ENCODE assay signal across 8 cellular contexts in the genomic region with DNA sequence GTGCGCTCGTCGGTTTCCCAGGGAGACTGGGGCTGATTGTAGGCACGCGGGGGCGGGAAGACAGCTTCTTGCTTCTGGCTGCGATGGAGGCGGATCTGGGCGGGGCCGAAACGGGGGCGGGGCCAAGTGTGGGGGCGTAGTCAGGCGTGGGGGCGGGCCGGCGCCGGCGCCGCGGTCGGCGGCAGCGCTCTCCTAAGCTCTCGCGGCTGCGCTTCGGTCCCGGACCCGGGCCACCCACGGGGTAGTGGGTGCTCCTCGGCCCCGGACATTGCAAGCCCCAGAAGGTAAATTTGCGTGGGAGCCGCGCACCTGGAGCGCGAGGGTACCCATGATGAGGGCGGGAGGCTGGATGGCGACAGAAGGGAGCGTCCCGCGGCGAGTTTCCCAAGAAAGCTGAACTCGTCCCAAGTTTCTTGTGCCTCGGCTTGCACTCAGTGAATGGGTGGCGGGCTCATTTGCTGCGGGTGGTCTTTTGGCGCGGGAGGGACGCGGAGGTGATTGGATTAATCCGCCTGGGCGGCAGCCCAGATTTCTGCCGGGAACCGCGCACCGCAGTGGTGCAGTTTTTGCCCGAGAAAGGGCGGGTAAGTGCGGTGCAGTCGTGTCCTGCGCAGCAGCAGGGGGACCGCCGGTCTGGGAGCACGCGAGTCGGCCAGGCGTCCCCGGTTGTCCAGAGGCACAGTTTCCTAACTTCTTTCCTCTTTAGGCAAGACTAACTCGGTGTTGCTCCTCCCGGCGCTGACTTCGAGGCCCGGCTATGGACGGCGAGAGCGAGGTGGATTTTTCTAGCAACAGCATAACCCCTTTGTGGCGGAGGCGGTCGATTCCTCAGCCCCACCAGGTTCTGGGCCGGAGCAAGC. TPM values are rescaled to one million over a fixed set of nuclear protein-coding genes. Genes with fewer than 3 reads are reported as not detected.
DNase-seq lines count a peak whose midpoint lies in the region; ATAC-seq, FAIRE-seq and TF ChIP-seq lines count a peak whose summit lies in the region.

A gene with protein sequence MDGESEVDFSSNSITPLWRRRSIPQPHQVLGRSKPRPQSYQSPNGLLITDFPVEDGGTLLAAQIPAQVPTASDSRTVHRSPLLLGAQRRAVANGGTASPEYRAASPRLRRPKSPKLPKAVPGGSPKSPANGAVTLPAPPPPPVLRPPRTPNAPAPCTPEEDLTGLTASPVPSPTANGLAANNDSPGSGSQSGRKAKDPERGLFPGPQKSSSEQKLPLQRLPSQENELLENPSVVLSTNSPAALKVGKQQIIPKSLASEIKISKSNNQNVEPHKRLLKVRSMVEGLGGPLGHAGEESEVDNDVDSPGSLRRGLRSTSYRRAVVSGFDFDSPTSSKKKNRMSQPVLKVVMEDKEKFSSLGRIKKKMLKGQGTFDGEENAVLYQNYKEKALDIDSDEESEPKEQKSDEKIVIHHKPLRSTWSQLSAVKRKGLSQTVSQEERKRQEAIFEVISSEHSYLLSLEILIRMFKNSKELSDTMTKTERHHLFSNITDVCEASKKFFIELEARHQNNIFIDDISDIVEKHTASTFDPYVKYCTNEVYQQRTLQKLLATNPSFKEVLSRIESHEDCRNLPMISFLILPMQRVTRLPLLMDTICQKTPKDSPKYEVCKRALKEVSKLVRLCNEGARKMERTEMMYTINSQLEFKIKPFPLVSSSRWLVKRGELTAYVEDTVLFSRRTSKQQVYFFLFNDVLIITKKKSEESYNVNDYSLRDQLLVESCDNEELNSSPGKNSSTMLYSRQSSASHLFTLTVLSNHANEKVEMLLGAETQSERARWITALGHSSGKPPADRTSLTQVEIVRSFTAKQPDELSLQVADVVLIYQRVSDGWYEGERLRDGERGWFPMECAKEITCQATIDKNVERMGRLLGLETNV (plus strand): TSS at position 155 of the 860 bp plus-strand sequence. CDS start 603 bp downstream, at position 758.

- peak within 1 kb of the TSS; percentile 72 for H3K27ac Mint-ChIP-seq in WTC11

- H3K4me3 ChIP-seq in bronchial epithelial cell (ENCODE audit: low read depth, low read length) = peak within 1 kb of the TSS; percentile 88

- H3K4me1 Mint-ChIP-seq in WTC11 = peaks cover 31% of the 10 kb centered on the region

- ATAC-seq in HG02571 (IDR thresholded peaks at IDR 0.05; ENCODE audit: unreplicated experiment) (peak; percentile 51), WTC11 (peak; percentile 82), GM18861 (IDR thresholded peaks at IDR 0.05; ENCODE audit: unreplicated experiment) (no peak)

- no peaks in the 10 kb centered on the region for H3K36me3 ChIP-seq in bronchial epithelial cell (ENCODE audit: control insufficient read depth, insufficient read depth, low read length)

- FAIRE-seq in bronchial epithelial cell (lab: Jason Lieb, UNC) = no peak

- DNase-seq in G401 (ENCODE audit: low spot score) = peak; percentile 33
- DNase-seq in NCI-H146 treated with DMSO at 0.1 percent for 48 hours (lab: John Stamatoyannopoulos, UW; ENCODE audit: unreplicated experiment) = peak; percentile 88
- DNase-seq in WTC11 (ENCODE audit: low spot score) = peak; percentile 93
- peak; percentile 68 for DNase-seq in bronchial epithelial cell (ENCODE audit: low read depth)
- DNase-seq in islet precursor cell = peak; percentile 96
- peak; percentile 51 to 77 for DNase-seq in stimulated activated CD4-positive, alpha-beta T cell treated with anti-CD3 and anti-CD28 coated beads, Interleukin-12 subunit alpha, Interleukin-12 subunit beta, amount 100 ng/mL, for 24 hours (ENCODE audit: low read depth in 2 of 2)

- no peaks in the 10 kb centered on the region for H3K27me3 ChIP-seq in bronchial epithelial cell (ENCODE audit: control insufficient read depth, insufficient read depth, low read length)

- no peaks in the 10 kb centered on the region for H3K9me3 Mint-ChIP-seq in WTC11

- CTCF ChIA-PET in WTC11 (lab: Charles Lee) = interaction anchor here (0.6 to 1.6 kb wide), 12 partner anchors 9 to 193 kb away, joined by 3 to 11 read pairs (median 4); no protein-coding TSS in a partner anchor

- H3K27me3 Mint-ChIP-seq in WTC11 (ENCODE audit: low read depth) = peaks cover 32% of the 10 kb centered on the region

- H3K36me3 Mint-ChIP-seq in WTC11 = 0 out of 2 replicates have a peak, but pooled peaks cover 2% of the 10 kb centered on the region

- in situ Hi-C loops in G401 (cut with HindIII; ENCODE audit: low sequenced_read_pairs) = no loop called here

- TF ChIP-seq CTCF in WTC11 (IDR thresholded peaks at IDR 0.05) (no peak), bronchial epithelial cell (IDR thresholded peaks at IDR 0.05; ENCODE audit: insufficient read depth, low read length, severe bottlenecking) (no peak)

- H3K4me3 Mint-ChIP-seq in WTC11 = peak within 1 kb of the TSS; percentile 83

- POLR2A ChIA-PET in WTC11 (lab: Charles Lee) = interaction anchor here (0.6 to 1.7 kb wide), 8 partner anchors 8 to 960 kb away, joined by 3 to 6 read pairs (median 4); no protein-coding TSS in a partner anchor

TF ChIP-seq in WTC11, 78 proteins besides CTCF, POLR2A, EP300 and RAD21 (continues in another document):
- TF ChIP-seq JUN (CRISPR knock-in tag; IDR thresholded peaks at IDR 0.05) = 0 out of 2 replicates have a peak, but pooled peaks have one; percentile 58
- no peak for TF ChIP-seq CREB1 (CRISPR knock-in tag; IDR thresholded peaks at IDR 0.05)
- TF ChIP-seq, protein P1, sequence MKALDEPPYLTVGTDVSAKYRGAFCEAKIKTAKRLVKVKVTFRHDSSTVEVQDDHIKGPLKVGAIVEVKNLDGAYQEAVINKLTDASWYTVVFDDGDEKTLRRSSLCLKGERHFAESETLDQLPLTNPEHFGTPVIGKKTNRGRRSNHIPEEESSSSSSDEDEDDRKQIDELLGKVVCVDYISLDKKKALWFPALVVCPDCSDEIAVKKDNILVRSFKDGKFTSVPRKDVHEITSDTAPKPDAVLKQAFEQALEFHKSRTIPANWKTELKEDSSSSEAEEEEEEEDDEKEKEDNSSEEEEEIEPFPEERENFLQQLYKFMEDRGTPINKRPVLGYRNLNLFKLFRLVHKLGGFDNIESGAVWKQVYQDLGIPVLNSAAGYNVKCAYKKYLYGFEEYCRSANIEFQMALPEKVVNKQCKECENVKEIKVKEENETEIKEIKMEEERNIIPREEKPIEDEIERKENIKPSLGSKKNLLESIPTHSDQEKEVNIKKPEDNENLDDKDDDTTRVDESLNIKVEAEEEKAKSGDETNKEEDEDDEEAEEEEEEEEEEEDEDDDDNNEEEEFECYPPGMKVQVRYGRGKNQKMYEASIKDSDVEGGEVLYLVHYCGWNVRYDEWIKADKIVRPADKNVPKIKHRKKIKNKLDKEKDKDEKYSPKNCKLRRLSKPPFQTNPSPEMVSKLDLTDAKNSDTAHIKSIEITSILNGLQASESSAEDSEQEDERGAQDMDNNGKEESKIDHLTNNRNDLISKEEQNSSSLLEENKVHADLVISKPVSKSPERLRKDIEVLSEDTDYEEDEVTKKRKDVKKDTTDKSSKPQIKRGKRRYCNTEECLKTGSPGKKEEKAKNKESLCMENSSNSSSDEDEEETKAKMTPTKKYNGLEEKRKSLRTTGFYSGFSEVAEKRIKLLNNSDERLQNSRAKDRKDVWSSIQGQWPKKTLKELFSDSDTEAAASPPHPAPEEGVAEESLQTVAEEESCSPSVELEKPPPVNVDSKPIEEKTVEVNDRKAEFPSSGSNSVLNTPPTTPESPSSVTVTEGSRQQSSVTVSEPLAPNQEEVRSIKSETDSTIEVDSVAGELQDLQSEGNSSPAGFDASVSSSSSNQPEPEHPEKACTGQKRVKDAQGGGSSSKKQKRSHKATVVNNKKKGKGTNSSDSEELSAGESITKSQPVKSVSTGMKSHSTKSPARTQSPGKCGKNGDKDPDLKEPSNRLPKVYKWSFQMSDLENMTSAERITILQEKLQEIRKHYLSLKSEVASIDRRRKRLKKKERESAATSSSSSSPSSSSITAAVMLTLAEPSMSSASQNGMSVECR (CRISPR knock-in tag; IDR thresholded peaks at IDR 0.05; ENCODE audit: borderline replicate concordance) = no peak
- TF ChIP-seq, protein P2, sequence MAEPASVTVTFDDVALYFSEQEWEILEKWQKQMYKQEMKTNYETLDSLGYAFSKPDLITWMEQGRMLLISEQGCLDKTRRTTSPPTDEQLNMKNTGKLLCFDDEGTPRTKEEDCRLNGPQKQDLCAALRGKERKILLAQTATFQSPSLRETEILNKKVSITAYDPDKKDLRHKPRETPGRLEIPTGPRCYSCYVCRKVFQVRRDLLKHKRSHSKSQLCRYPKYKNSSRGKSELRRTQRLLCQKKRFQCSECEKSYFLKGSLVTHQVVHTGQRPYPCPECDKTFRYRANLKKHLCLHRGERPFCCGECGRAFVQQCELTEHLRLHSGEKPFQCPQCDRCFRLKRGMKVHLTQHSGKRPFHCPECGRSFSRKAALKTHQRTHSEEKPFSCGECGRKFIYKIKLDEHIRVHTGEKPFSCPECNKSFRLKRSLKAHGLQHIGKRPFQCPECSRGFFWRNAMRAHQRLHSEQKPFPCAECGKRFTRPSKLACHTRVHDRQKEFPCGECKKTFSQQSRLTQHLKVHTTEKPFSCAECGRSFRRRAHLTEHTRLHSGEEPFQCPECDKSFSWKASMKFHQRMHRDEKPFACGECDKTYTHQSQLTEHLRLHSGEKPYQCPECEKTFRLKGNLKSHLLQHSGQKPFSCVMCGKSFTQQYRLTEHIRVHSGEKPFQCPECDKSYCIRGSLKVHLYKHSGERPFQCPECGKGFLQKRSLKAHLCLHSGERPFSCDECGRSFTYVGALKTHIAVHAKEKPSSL (CRISPR knock-in tag; conservative IDR thresholded peaks at IDR 0.05) = no peak
- no peak for TF ChIP-seq SMAD4 (CRISPR knock-in tag; IDR thresholded peaks at IDR 0.05)
- TF ChIP-seq, protein P3, sequence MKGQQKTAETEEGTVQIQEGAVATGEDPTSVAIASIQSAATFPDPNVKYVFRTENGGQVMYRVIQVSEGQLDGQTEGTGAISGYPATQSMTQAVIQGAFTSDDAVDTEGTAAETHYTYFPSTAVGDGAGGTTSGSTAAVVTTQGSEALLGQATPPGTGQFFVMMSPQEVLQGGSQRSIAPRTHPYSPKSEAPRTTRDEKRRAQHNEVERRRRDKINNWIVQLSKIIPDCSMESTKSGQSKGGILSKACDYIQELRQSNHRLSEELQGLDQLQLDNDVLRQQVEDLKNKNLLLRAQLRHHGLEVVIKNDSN (CRISPR knock-in tag; IDR thresholded peaks at IDR 0.05) = no peak
- no peak for TF ChIP-seq ATF1 (CRISPR knock-in tag; IDR thresholded peaks at IDR 0.05)
- TF ChIP-seq, protein P4, sequence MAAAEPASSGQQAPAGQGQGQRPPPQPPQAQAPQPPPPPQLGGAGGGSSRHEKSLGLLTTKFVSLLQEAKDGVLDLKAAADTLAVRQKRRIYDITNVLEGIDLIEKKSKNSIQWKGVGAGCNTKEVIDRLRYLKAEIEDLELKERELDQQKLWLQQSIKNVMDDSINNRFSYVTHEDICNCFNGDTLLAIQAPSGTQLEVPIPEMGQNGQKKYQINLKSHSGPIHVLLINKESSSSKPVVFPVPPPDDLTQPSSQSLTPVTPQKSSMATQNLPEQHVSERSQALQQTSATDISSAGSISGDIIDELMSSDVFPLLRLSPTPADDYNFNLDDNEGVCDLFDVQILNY (CRISPR knock-in tag; IDR thresholded peaks at IDR 0.05) = peak; percentile 67; the same call in 1 of the 2 replicates

RNA-seq across cellular contexts. Expression of the gene that starts here (rescaled TPM):
- total RNA-seq in G401 (2014; rRNA removed; shearing (Covaris generic)) = 10.6 and 12.8 TPM in 2 replicates
- 12.8 to 15.3 TPM (median 14.1 TPM) in 3 replicates for total RNA-seq in WTC11 (2021)
- 0.53 and 0.64 TPM in 2 replicates for total RNA-seq in bronchial epithelial cell

Comparison
In these comparisons a context has a peak if more than half of its experiments do, and no peak if none do; other contexts are left out.
1. Peak in DNase-seq and H3K4me3 ChIP-seq in bronchial epithelial cell; RNA of the gene not detected or under 1 TPM.
2. DNase-seq: peak in every context shown above with its lines; median percentile 96 in islet precursor cell; 93 in WTC11; 88 in NCI-H146 treated with DMSO at 0.1 percent for 48 hours; 68 in bronchial epithelial cell; 64 in stimulated activated CD4-positive, alpha-beta T cell treated with anti-CD3 and anti-CD28 coated beads, Interleukin-12 subunit alpha, Interleukin-12 subunit beta, amount 100 ng/mL, for 24 hours; 33 in G401.